Comparison of ENCODE assay signal across 18 cellular contexts in the genomic region with DNA sequence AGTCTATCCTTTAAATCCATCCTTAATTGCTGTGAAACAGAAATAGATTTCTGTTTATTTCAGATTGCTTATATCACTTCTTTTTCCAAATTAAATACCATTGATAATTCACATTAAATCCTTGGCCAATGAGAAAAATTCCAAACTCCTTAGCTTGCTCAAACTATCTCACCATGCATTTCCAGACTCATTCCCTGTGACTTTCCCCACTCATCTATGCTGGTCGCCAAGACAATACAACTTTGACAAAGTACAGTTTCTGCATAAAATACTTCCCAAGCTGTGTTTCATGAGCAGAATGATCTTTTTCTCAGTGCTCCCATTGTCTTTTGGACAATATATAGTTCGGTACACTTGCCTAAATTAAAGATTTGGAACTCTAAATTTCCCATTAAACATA.
"Had no signal": no experiment of that assay in that cellular context is flagged by ENCODE, and none has a peak within 500 bp of the region (broad histone marks: within the 10 kb centered on the region; RNA-seq: fewer than 3 reads in every experiment).

No MANE protein-coding gene starts in this region.

- H3K27ac ChIP-seq: coronary artery, gastrocnemius medialis, right atrium auricular region, sigmoid colon, tibial artery, upper lobe of left lung, vagina had no signal

- H3K36me3 ChIP-seq: gastrocnemius medialis, right atrium auricular region, sigmoid colon, tibial artery, upper lobe of left lung, vagina had no signal

- H3K9me3 ChIP-seq: gastrocnemius medialis, right atrium auricular region, sigmoid colon, upper lobe of left lung, vagina had no signal

- H3K4me3 ChIP-seq: coronary artery, gastrocnemius medialis, lung, right atrium auricular region, sigmoid colon, tibial artery, upper lobe of left lung, vagina had no signal

- H3K4me1 ChIP-seq: gastrocnemius medialis, right atrium auricular region, sigmoid colon, tibial artery, upper lobe of left lung, vagina had no signal

- H3K27me3 ChIP-seq: gastrocnemius medialis, right atrium auricular region, sigmoid colon, tibial artery, upper lobe of left lung, vagina had no signal

- DNase-seq: effector CD4-positive, alpha-beta T cell; endodermal cell; gastrocnemius medialis; glutamatergic neuron; left ventricle myocardium superior; mesenchymal stem cell; midbrain; naive B cell; occipital lobe; sigmoid colon; small intestine; stimulated activated CD4-positive, alpha-beta T cell treated with anti-CD3 and anti-CD28 coated beads, Interleukin-2, amount 100 ng/mL, for 48 hours; tibial artery; upper lobe of left lung had no signal
